ENCODE assay signal across 22 cellular contexts in the genomic region with DNA sequence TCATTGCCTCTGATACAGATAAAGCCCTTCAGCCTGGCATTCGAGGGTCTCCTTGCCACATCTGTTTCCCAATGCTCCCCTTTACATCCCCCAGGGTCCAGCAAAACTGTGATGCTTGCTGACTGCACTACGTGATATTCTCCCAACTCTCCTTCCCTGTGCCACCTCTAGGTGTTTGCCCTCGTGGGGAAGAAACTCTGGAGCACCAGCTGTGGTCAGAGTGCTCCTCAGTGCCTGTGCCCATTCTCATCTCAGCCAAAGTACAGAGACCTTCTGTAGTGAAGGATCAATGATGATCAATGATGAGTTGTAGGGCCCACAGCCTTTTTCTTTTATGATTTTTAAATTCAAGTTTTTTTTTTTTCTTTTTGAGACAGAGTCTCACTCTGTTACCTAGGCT. TPM values are rescaled to one million over a fixed set of nuclear protein-coding genes. Genes with fewer than 3 reads are reported as not detected.
DNase-seq lines count a peak whose midpoint lies in the region; ATAC-seq, FAIRE-seq and TF ChIP-seq lines count a peak whose summit lies in the region.
"Had no signal": no experiment of that assay in that cellular context is flagged by ENCODE, and none has a peak within 500 bp of the region (broad histone marks: within the 10 kb centered on the region; RNA-seq: fewer than 3 reads in every experiment).

No MANE protein-coding gene starts in this region.

- H3K27ac ChIP-seq in HepG2 (ENCODE audit: extremely low read length, insufficient read depth, low read length): no peak overlapping the region
- H3K27ac ChIP-seq in right lobe of liver: no peak overlapping the region
- no peak overlapping the region for H3K27ac ChIP-seq in neural progenitor cell
- H3K27ac ChIP-seq: 22Rv1; A549; BLaER1 treated with 17β-estradiol and CSF1 and Interleukin-3, amounts not matched to agents 10 nM and 100 nM; C4-2B had no signal

- intact Hi-C loops in HepG2 (cut with micrococcal nuclease; ENCODE audit: unreplicated experiment): no loop called here
- intact Hi-C loops in right lobe of liver (cut with DNase I): no loop called here
- intact Hi-C loops in posterior vena cava (cut with DNase I): no loop called here
- intact Hi-C loops in activated CD4-positive, alpha-beta T cell treated with anti-CD3 and anti-CD28 coated beads, Interleukin-2, amount 10 ng/mL, durations not matched to agents 24 days and 14 days (cut with micrococcal nuclease): no loop called here

- H3K79me2 ChIP-seq in HepG2 (ENCODE audit: insufficient read depth, low read length) (no peaks in the 10 kb centered on the region), neural progenitor cell (ENCODE audit: low read depth) (no peaks in the 10 kb centered on the region)

- FAIRE-seq in HepG2 (lab: Jason Lieb, UNC): no peak
- FAIRE-seq: A549, D721Med, G401.6, GM12891, GM19239 had no signal

- WGBS in HepG2 (ENCODE audit: low lambda C conversion rate): 2% methylated on average over 3 of the region's 3 CpGs
- WGBS in right lobe of liver (ENCODE audit: insufficient coverage, low coverage, low lambda C conversion rate, missing lambda C conversion rate): 74% methylated on average over 3 of the region's 3 CpGs

- H3F3A ChIP-seq in neural progenitor cell (ENCODE audit: low read depth): no peaks in the 10 kb centered on the region

- H3K9ac ChIP-seq in HepG2 (ENCODE audit: insufficient read depth, low read depth, low read length) (no peak overlapping the region), neural progenitor cell (no peak overlapping the region)
- H3K9ac ChIP-seq: BLaER1 treated with 17β-estradiol and CSF1 and Interleukin-3, amounts not matched to agents 10 nM and 100 nM had no signal

- H2AFZ ChIP-seq in HepG2 (ENCODE audit: low read length) (no peak overlapping the region), neural progenitor cell (replicated peaks) (no peak overlapping the region)

- CTCF ChIA-PET in HepG2 (lab: Yijun Ruan, JAX; ENCODE audit: low intra/inter-chr PET ratio, low total read pairs): no interaction called here

- H3K9me3 ChIP-seq in HepG2 (ENCODE audit: low read length): no peaks in the 10 kb centered on the region
- H3K9me3 ChIP-seq in right lobe of liver: no peaks in the 10 kb centered on the region
- H3K9me3 ChIP-seq in neural progenitor cell (ENCODE audit: low read depth): no peaks in the 10 kb centered on the region
- H3K9me3 ChIP-seq: A549 had no signal

- BruUV-seq in HepG2 (replicated peaks; lab: Mats Ljungman, UMichigan): no TSS peak

- POLR2A ChIA-PET in HepG2 (lab: Yijun Ruan, JAX): no interaction called here

- H3K4me3 Mint-ChIP-seq in neural crest cell (no peak overlapping the region), neural progenitor cell (no peak overlapping the region)
- H3K4me3 Mint-ChIP-seq in activated CD4-positive, alpha-beta T cell treated with anti-CD3 and anti-CD28 coated beads, Interleukin-2, amount 10 ng/mL, durations not matched to agents 24 days and 14 days: no peak overlapping the region
- H3K4me3 Mint-ChIP-seq: B cell; CD4-positive, alpha-beta T cell; CD8-positive, alpha-beta T cell had no signal

- no peak for TF ChIP-seq RAD21 in HepG2 (CRISPR knock-in tag; IDR thresholded peaks at IDR 0.05)

- H3K4me3 ChIP-seq in HepG2 (replicated peaks in 1 of 3; ENCODE audit: insufficient read depth in 1 of 3, low read depth in 2 of 3, low read length in 3 of 3): no peak overlapping the region
- no peak overlapping the region for H3K4me3 ChIP-seq in right lobe of liver
- no peak overlapping the region for H3K4me3 ChIP-seq in neural progenitor cell
- H3K4me3 ChIP-seq: A549; BLaER1 treated with 17β-estradiol and CSF1 and Interleukin-3, amounts not matched to agents 10 nM and 100 nM had no signal

- no peak for TF ChIP-seq POLR2A in HepG2 (IDR thresholded peaks at IDR 0.05; ENCODE audit: insufficient read depth in 1 of 2, low read depth in 2 of 2, low read length in 2 of 2)
- no peak for TF ChIP-seq POLR2A in right lobe of liver (IDR thresholded peaks at IDR 0.05)

- H3K36me3 ChIP-seq in HepG2 (replicated peaks in 1 of 2; ENCODE audit: control insufficient read depth in 1 of 2, insufficient read depth in 2 of 2, low read length in 2 of 2): no peaks in the 10 kb centered on the region
- H3K36me3 ChIP-seq in right lobe of liver: no peaks in the 10 kb centered on the region
- H3K36me3 ChIP-seq in neural progenitor cell: no peaks in the 10 kb centered on the region
- H3K36me3 ChIP-seq: BLaER1 treated with 17β-estradiol and CSF1 and Interleukin-3, amounts not matched to agents 10 nM and 100 nM had no signal

- H4K20me1 ChIP-seq in HepG2 (ENCODE audit: insufficient read depth, low read length): no peaks in the 10 kb centered on the region
- no peaks in the 10 kb centered on the region for H4K20me1 ChIP-seq in neural progenitor cell (ENCODE audit: low read depth)
- H4K20me1 ChIP-seq: BLaER1 treated with 17β-estradiol and CSF1 and Interleukin-3, amounts not matched to agents 10 nM and 100 nM had no signal

- H3K36me3 Mint-ChIP-seq in neural crest cell (ENCODE audit: low read depth) (no peaks in the 10 kb centered on the region), neural progenitor cell (no peaks in the 10 kb centered on the region)
- no peaks in the 10 kb centered on the region for H3K36me3 Mint-ChIP-seq in activated CD4-positive, alpha-beta T cell treated with anti-CD3 and anti-CD28 coated beads, Interleukin-2, amount 10 ng/mL, durations not matched to agents 24 days and 14 days (ENCODE audit: low read depth)
- H3K36me3 Mint-ChIP-seq: CD8-positive, alpha-beta T cell had no signal

- no peak for TF ChIP-seq CTCF in HepG2 (CRISPR knock-in tag; IDR thresholded peaks at IDR 0.05)
- TF ChIP-seq CTCF in right lobe of liver (IDR thresholded peaks at IDR 0.05): no peak
- no peak for TF ChIP-seq CTCF in neural crest cell (conservative IDR thresholded peaks at IDR 0.05)
- TF ChIP-seq CTCF in neural progenitor cell (IDR thresholded peaks at IDR 0.05): no peak

- no peaks in the 10 kb centered on the region; a peak in 1 of 5 replicates for H3K27me3 ChIP-seq in HepG2 (ENCODE audit: control insufficient read depth in 1 of 2, insufficient read depth in 2 of 2, low read length in 2 of 2)
- no peaks in the 10 kb centered on the region for H3K27me3 ChIP-seq in right lobe of liver
- no peaks in the 10 kb centered on the region for H3K27me3 ChIP-seq in neural progenitor cell
- H3K27me3 ChIP-seq: BLaER1 treated with 17β-estradiol and CSF1 and Interleukin-3, amounts not matched to agents 10 nM and 100 nM had no signal

- H3K4me1 Mint-ChIP-seq in neural crest cell (no peaks in the 10 kb centered on the region), neural progenitor cell (no peaks in the 10 kb centered on the region)
- peaks cover 2% of the 10 kb centered on the region for H3K4me1 Mint-ChIP-seq in activated CD4-positive, alpha-beta T cell treated with anti-CD3 and anti-CD28 coated beads, Interleukin-2, amount 10 ng/mL, durations not matched to agents 24 days and 14 days
- H3K4me1 Mint-ChIP-seq: B cell had no signal

- H3K4me2 ChIP-seq in HepG2 (ENCODE audit: low read depth, low read length): no peak overlapping the region
- H3K4me2 ChIP-seq in neural progenitor cell: no peak overlapping the region
- H3K4me2 ChIP-seq: A549 had no signal

- no peak for DNase-seq in HepG2 (ENCODE audit: low spot score)
- DNase-seq in right lobe of liver: no peak
- no peak for DNase-seq in neural crest cell (ENCODE audit: low read depth, low spot score)
- DNase-seq in posterior vena cava (ENCODE audit: low spot score): peak; percentile 10
- DNase-seq in neural progenitor cell (ENCODE audit: low spot score): no peak
- DNase-seq in activated CD4-positive, alpha-beta T cell treated with anti-CD3 and anti-CD28 coated beads, Interleukin-2, amount 10 ng/mL, durations not matched to agents 24 days and 14 days: no peak
- DNase-seq: AML-193; Caco-2; Calu3; CD4-positive, alpha-beta T cell; CD8-positive, alpha-beta T cell; DMS79 treated with DMSO at 0.1 percent for 48 hours; GF-D8 had no signal

- H3K9me3 Mint-ChIP-seq in neural crest cell (peaks cover 6% of the 10 kb centered on the region), neural progenitor cell (peaks cover 6% of the 10 kb centered on the region)
- no peaks in the 10 kb centered on the region for H3K9me3 Mint-ChIP-seq in activated CD4-positive, alpha-beta T cell treated with anti-CD3 and anti-CD28 coated beads, Interleukin-2, amount 10 ng/mL, durations not matched to agents 24 days and 14 days
- H3K9me3 Mint-ChIP-seq: CD4-positive, alpha-beta T cell; CD8-positive, alpha-beta T cell had no signal

- peak overlapping the region; percentile 81 for H3K27ac Mint-ChIP-seq in neural crest cell (ENCODE audit: unreplicated experiment)
- no peak overlapping the region for H3K27ac Mint-ChIP-seq in neural progenitor cell
- H3K27ac Mint-ChIP-seq in activated CD4-positive, alpha-beta T cell treated with anti-CD3 and anti-CD28 coated beads, Interleukin-2, amount 10 ng/mL, durations not matched to agents 24 days and 14 days: no peak overlapping the region
- H3K27ac Mint-ChIP-seq: B cell; CD4-positive, alpha-beta T cell; CD8-positive, alpha-beta T cell had no signal

- TF ChIP-seq EP300 in HepG2 (IDR thresholded peaks at IDR 0.05; ENCODE audit: low read depth in 2 of 2, low read length in 2 of 2) (no peak), HepG2 (CRISPR knock-in tag; IDR thresholded peaks at IDR 0.05; ENCODE audit: borderline replicate concordance) (no peak)

- in situ Hi-C loops in HepG2 (cut with HindIII; ENCODE audit: extremely low pct_ligation_motif_present, low pct_unique_long_range_greater_than_20kb): no loop called here

- H3K27me3 Mint-ChIP-seq in neural crest cell (ENCODE audit: low read depth) (no peaks in the 10 kb centered on the region), neural progenitor cell (ENCODE audit: insufficient read depth, low read depth) (no peaks in the 10 kb centered on the region)
- H3K27me3 Mint-ChIP-seq in activated CD4-positive, alpha-beta T cell treated with anti-CD3 and anti-CD28 coated beads, Interleukin-2, amount 10 ng/mL, durations not matched to agents 24 days and 14 days: peaks cover 7% of the 10 kb centered on the region
- H3K27me3 Mint-ChIP-seq: CD4-positive, alpha-beta T cell had no signal

- no peak for ATAC-seq in HepG2
- ATAC-seq in right lobe of liver: no peak
- ATAC-seq: CD8-positive, alpha-beta T cell had no signal

- H3K4me1 ChIP-seq in HepG2 (ENCODE audit: insufficient read depth, low read length) (no peaks in the 10 kb centered on the region), right lobe of liver (no peaks in the 10 kb centered on the region), neural progenitor cell (no peaks in the 10 kb centered on the region)
- H3K4me1 ChIP-seq: A549, Caco-2 had no signal

RNA-seq across cellular contexts. Expression of a gene that starts 40.3 kb away (rescaled TPM):
- 50.4 and 59.1 TPM in 2 replicates for total RNA-seq in HepG2 (2016; rRNA removed; fragmentation: Illumina TruSeq; extraction: Trizol)
- total RNA-seq in HepG2 (2016; cell fraction: cytosol; rRNA removed; fragmentation: Illumina TruSeq; extraction: Trizol; ENCODE audit: low read depth): 13.2 and 15.7 TPM in 2 replicates
- 47.2 and 60.4 TPM in 2 replicates for total RNA-seq in HepG2 (2016; cell fraction: insoluble cytoplasmic fraction; rRNA removed; fragmentation: Illumina TruSeq; extraction: Trizol)
- total RNA-seq in HepG2 (2016; cell fraction: membrane; rRNA removed; fragmentation: Illumina TruSeq; extraction: Trizol): 24.2 and 27.3 TPM in 2 replicates
- total RNA-seq in HepG2 (2016; cell fraction: nucleus; rRNA removed; fragmentation: Illumina TruSeq; extraction: Trizol): 30.5 and 34.0 TPM in 2 replicates
- polyA plus RNA-seq in HepG2 (2011; rRNA removed): 9.0 and 16.7 TPM in 2 replicates
- 7.3 and 7.8 TPM in 2 replicates for polyA plus RNA-seq in HepG2 (2011; cell fraction: cytosol; rRNA removed)
- polyA plus RNA-seq in HepG2 (2011; cell fraction: nucleus; rRNA removed): 4.2 and 5.8 TPM in 2 replicates
- polyA plus RNA-seq in HepG2 (2012): 6.8 and 12.4 TPM in 2 replicates
- 3.9 and 4.1 TPM in 2 replicates for polyA plus RNA-seq in HepG2 (2016; cell fraction: cytosol; fragmentation: Illumina TruSeq; extraction: Trizol; ENCODE audit: low read depth)
- polyA plus RNA-seq in HepG2 (2016; cell fraction: insoluble cytoplasmic fraction; fragmentation: Illumina TruSeq; extraction: Trizol; ENCODE audit: low read depth): 51.4 and 54.8 TPM in 2 replicates
- polyA plus RNA-seq in HepG2 (2016; cell fraction: membrane; fragmentation: Illumina TruSeq; extraction: Trizol; ENCODE audit: low read depth): 11.6 and 11.9 TPM in 2 replicates
- polyA plus RNA-seq in HepG2 (2016; cell fraction: nucleus; fragmentation: Illumina TruSeq; extraction: Trizol; ENCODE audit: insufficient read depth, low read depth): 38.6 and 40.3 TPM in 2 replicates
- 3.1 and 16.5 TPM in 2 replicates for polyA minus RNA-seq in HepG2 (2011; rRNA and poly(A)+ RNA removed; ENCODE audit: low replicate concordance)
- 10.1 and 12.9 TPM in 2 replicates for polyA minus RNA-seq in HepG2 (2011; cell fraction: cytosol; rRNA and poly(A)+ RNA removed)
- 10.4 and 11.7 TPM in 2 replicates for polyA minus RNA-seq in HepG2 (2011; cell fraction: nucleus; rRNA and poly(A)+ RNA removed)
- total RNA-seq in right lobe of liver: 1 to 10 TPM in 3 of 6 experiments, under 1 TPM in 2, not detected in 1; 0.39 to 5.3 (median 1.6) TPM
- total RNA-seq in neural crest cell: 59.2 and 60.4 TPM in 2 replicates
- under 1 TPM; 0.52 to 0.88 TPM for total RNA-seq in posterior vena cava
- 69.9 and 112 TPM in 2 replicates for total RNA-seq in neural progenitor cell (ENCODE audit: low replicate concordance)
- total RNA-seq in activated CD4-positive, alpha-beta T cell treated with anti-CD3 and anti-CD28 coated beads, Interleukin-2, amount 10 ng/mL, durations not matched to agents 24 days and 14 days: 54.2 and 57.0 TPM in 2 replicates
